ENCODE assay signal across 10 cellular contexts in the genomic region with DNA sequence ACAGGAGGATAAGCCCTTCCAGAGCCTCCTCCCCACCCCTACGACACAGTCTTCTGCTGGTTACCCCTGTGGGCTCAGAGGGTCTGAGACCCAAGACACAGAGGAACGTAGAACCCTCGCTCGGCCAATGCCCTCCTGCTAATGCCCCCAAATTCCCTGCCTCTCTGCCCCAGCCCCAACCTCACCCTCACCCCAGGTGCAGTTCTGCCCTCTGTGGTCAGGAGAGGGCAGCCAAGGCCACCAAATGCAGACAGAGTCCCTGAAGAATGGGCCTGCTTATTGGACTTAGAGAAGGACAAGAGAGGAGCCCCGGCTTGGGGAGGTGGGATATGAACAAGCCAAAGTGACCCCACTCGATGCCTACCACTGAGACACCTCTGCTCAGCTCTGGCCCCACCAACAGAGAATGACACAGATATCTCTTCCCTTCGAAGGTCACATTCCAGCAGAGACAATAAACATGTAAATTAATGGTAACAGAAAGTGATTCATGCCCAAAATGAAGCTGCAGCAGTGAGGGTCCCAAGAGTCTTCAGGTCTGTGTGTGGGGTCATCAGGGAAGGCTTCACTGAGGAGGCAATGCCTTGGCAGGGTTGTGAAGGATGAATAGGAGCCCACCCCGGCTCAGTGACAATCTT.
A peak's percentile ranks its signal among the peaks of the same experiment; 100 is the strongest.
DNase-seq lines count a peak whose midpoint lies in the region; ATAC-seq and TF ChIP-seq lines count a peak whose summit lies in the region.
"Had no signal": no experiment of that assay in that cellular context is flagged by ENCODE, and none has a peak within 500 bp of the region (broad histone marks: within the 10 kb centered on the region; RNA-seq: fewer than 3 reads in every experiment).

No MANE protein-coding gene starts in this region.

- no peaks in the 10 kb centered on the region for H3K36me3 Mint-ChIP-seq in CD14-positive monocyte

- intact Hi-C loops in CD14-positive monocyte (cut with micrococcal nuclease), result no loop called here

- no peaks in the 10 kb centered on the region for H3K9me3 Mint-ChIP-seq in CD14-positive monocyte

- TF ChIP-seq CTCF in CD14-positive monocyte (IDR thresholded peaks at IDR 0.05) (peak; percentile 37), GM12874 (IDR thresholded peaks at IDR 0.05; ENCODE audit: insufficient read depth, low read depth, low read length) (peak; percentile 16; the same call in 1 of the 2 replicates)

- H3K27ac Mint-ChIP-seq in CD14-positive monocyte, result peak overlapping the region in 1 of 7 donors; percentile 64

- H3K4me1 Mint-ChIP-seq in CD14-positive monocyte, result peaks cover 4% of the 10 kb centered on the region

- no peak for DNase-seq in CD14-positive monocyte (ENCODE audit: low spot score)
- DNase-seq in SK-N-DZ (ENCODE audit: low spot score), result peak; percentile 17
- peak; percentile 9 for DNase-seq in inferior parietal cortex (ENCODE audit: extremely low spot score)
- no peak for DNase-seq in DMS153 (lab: John Stamatoyannopoulos, UW)
- DNase-seq: activated CD4-positive, alpha-beta T cell treated with anti-CD3 and anti-CD28 coated beads for 1 hour; NCI-H187 treated with DMSO at 0.1 percent for 48 hours had no signal

- ATAC-seq in HG03139 (IDR thresholded peaks at IDR 0.05; ENCODE audit: unreplicated experiment) (no peak), HG02763 (IDR thresholded peaks at IDR 0.05; ENCODE audit: unreplicated experiment) (no peak), GM19455 (IDR thresholded peaks at IDR 0.05; ENCODE audit: unreplicated experiment) (no peak)

- no peak overlapping the region for H3K4me3 Mint-ChIP-seq in CD14-positive monocyte

- H3K27me3 Mint-ChIP-seq in CD14-positive monocyte (ENCODE audit: low read depth in 3 of 3), result peaks cover 17 to 52% (median 36%) of the 10 kb centered on the region in 3 donors

Comparison
In these comparisons a context has a peak if more than half of its experiments do, and no peak if none do; other contexts are left out.
1. DNase-seq: peak in SK-N-DZ (single experiment) and inferior parietal cortex (single experiment); none in CD14-positive monocyte (single experiment) and DMS153 (single experiment).